In genomic region chr16:25257504-25257955, GRCh38 we compare ENCODE assay signal across 1 cellular context.
TF ChIP-seq lines count a peak whose summit lies in the region.

Gene ZKSCAN2 (minus strand): TSS chr16:25257845. CDS start chr16:25257127, 718 bp downstream.

TF ChIP-seq in SK-N-SH, 30 proteins besides CTCF, POLR2A, EP300 and RAD21 (continued from another document):
- no peak for TF ChIP-seq TEAD4 (IDR thresholded peaks at IDR 0.05; ENCODE audit: borderline replicate concordance, insufficient read depth)
- no peak for TF ChIP-seq FOSL2 (IDR thresholded peaks at IDR 0.05; ENCODE audit: borderline replicate concordance, low read depth)
- no peak for TF ChIP-seq RCOR1 (IDR thresholded peaks at IDR 0.05; ENCODE audit: low read length)
- 0 out of 2 replicates have a peak, but pooled peaks have one; percentile 15 for TF ChIP-seq RXRA (IDR thresholded peaks at IDR 0.05; ENCODE audit: borderline replicate concordance, low read depth)
- 0 out of 2 replicates have a peak, but pooled peaks have one; percentile 57 for TF ChIP-seq SIN3A (IDR thresholded peaks at IDR 0.05; ENCODE audit: borderline replicate concordance, low read depth, low read length)
- no peak for TF ChIP-seq IRF3 (IDR thresholded peaks at IDR 0.05; ENCODE audit: low read depth, low read length)
- no peak for TF ChIP-seq JUND (IDR thresholded peaks at IDR 0.05)
